1 cellular context compared by ENCODE assay signal in genomic region chr19:4980838-4981680, GRCh38.
TF ChIP-seq lines count a peak whose summit lies in the region.

No MANE protein-coding gene starts in this region.

TF ChIP-seq in HepG2, 621 proteins besides CTCF, POLR2A, EP300 and RAD21 (continued from another document):
- TF ChIP-seq ZNF512 (CRISPR knock-in tag; IDR thresholded peaks at IDR 0.05), result no peak
